Comparison of ENCODE assay signal across 32 cellular contexts in genomic region chr9:129547063-129547462, GRCh38.
"Had no signal": no experiment of that assay in that cellular context is flagged by ENCODE, and none has a peak within 500 bp of the region (broad histone marks: within the 10 kb centered on the region; RNA-seq: fewer than 3 reads in every experiment).

No MANE protein-coding gene starts in this region.

- H3K4me1 ChIP-seq: breast epithelium, SJCRH30 had no signal

- H3K27me3 ChIP-seq: adrenal gland, body of pancreas, breast epithelium had no signal

- H3K9me3 Mint-ChIP-seq: activated CD4-positive, alpha-beta memory T cell treated with anti-CD3 and anti-CD28 coated beads, Interleukin-2, amount 10 ng/mL, durations not matched to agents 7 days and 5 days; activated naive CD4-positive, alpha-beta T cell treated with anti-CD3 and anti-CD28 coated beads for 36 hours; activated naive CD4-positive, alpha-beta T cell treated with anti-CD3 and anti-CD28 coated beads, Interleukin-2, amount 50 U/mL, for 72 hours; activated T-helper 17 cell treated with anti-CD3 and anti-CD28 coated beads, Interleukin-2, amount 50 U/mL, for 72 hours had no signal

- H3K9me3 ChIP-seq: adrenal gland, body of pancreas, breast epithelium, Peyer's patch, SJCRH30 had no signal

- ATAC-seq: activated CD8-positive, alpha-beta memory T cell treated with anti-CD3 and anti-CD28 coated beads, Interleukin-2, amount 10 ng/mL, durations not matched to agents 7 days and 5 days; activated naive CD4-positive, alpha-beta T cell treated with anti-CD3 and anti-CD28 coated beads, Interleukin-2, amount 50 U/mL, for 72 hours; activated T-helper 17 cell treated with anti-CD3 and anti-CD28 coated beads, Interleukin-2, amount 50 U/mL, for 72 hours; body of pancreas; K562; PC-3 had no signal

- H3K27ac Mint-ChIP-seq: activated CD4-positive, alpha-beta memory T cell treated with anti-CD3 and anti-CD28 coated beads, Interleukin-2, amount 10 ng/mL, durations not matched to agents 7 days and 5 days; activated CD8-positive, alpha-beta memory T cell treated with anti-CD3 and anti-CD28 coated beads, Interleukin-2, amount 10 ng/mL, durations not matched to agents 7 days and 5 days; activated naive CD4-positive, alpha-beta T cell treated with anti-CD3 and anti-CD28 coated beads for 36 hours; activated T-helper 17 cell treated with anti-CD3 and anti-CD28 coated beads, Interleukin-2, amount 50 U/mL, for 72 hours had no signal

- H3K36me3 ChIP-seq: adrenal gland, breast epithelium, Peyer's patch, SJCRH30, WERI-Rb-1 had no signal

- H3K4me3 Mint-ChIP-seq: activated CD4-positive, alpha-beta memory T cell treated with anti-CD3 and anti-CD28 coated beads, Interleukin-2, amount 10 ng/mL, durations not matched to agents 7 days and 5 days; activated CD8-positive, alpha-beta memory T cell treated with anti-CD3 and anti-CD28 coated beads, Interleukin-2, amount 10 ng/mL, durations not matched to agents 7 days and 5 days; activated naive CD4-positive, alpha-beta T cell treated with anti-CD3 and anti-CD28 coated beads for 36 hours; activated T-helper 17 cell treated with anti-CD3 and anti-CD28 coated beads, Interleukin-2, amount 50 U/mL, for 72 hours had no signal

- H3K27ac ChIP-seq: adrenal gland, body of pancreas, Peyer's patch, SJCRH30, SK-N-MC, WERI-Rb-1 had no signal

- H3K36me3 Mint-ChIP-seq: activated CD8-positive, alpha-beta memory T cell treated with anti-CD3 and anti-CD28 coated beads, Interleukin-2, amount 10 ng/mL, durations not matched to agents 7 days and 5 days had no signal

- H3K4me1 Mint-ChIP-seq: activated T-helper 17 cell treated with anti-CD3 and anti-CD28 coated beads, Interleukin-2, amount 50 U/mL, for 72 hours had no signal

- H3K4me3 ChIP-seq: adrenal gland, body of pancreas, breast epithelium, K562, Peyer's patch, SJCRH30, SK-N-MC had no signal

- DNase-seq: activated CD4-positive, alpha-beta memory T cell treated with anti-CD3 and anti-CD28 coated beads, Interleukin-2, amount 10 ng/mL, durations not matched to agents 7 days and 5 days; activated CD4-positive, alpha-beta T cell treated with anti-CD3 and anti-CD28 coated beads for 1 hour; activated CD4-positive, alpha-beta T cell treated with anti-CD3 and anti-CD28 coated beads for 48 hours; activated CD4-positive, CD25-positive, alpha-beta regulatory T cell; activated CD8-positive, alpha-beta memory T cell treated with anti-CD3 and anti-CD28 coated beads for 24 hours; activated CD8-positive, alpha-beta memory T cell treated with anti-CD3 and anti-CD28 coated beads, Interleukin-2, amount 10 ng/mL, durations not matched to agents 7 days and 5 days; activated CD8-positive, alpha-beta memory T cell treated with anti-CD3 and anti-CD28 coated beads, Interleukin-2, amount 50 U/mL, for 48 hours; activated gamma-delta T cell; activated naive CD4-positive, alpha-beta T cell treated with anti-CD3 and anti-CD28 coated beads for 36 hours; activated T-cell treated with anti-CD3 and anti-CD28 coated beads, Interleukin-2, amount 50 U/mL, for 48 hours; adrenal gland; body of pancreas; caudate nucleus; NCI-H1105; NCI-H1417 treated with DMSO at 0.1 percent for 48 hours; NCI-H1694; NCI-H1930; NCI-H2081 treated with DMSO at 0.1 percent for 48 hours; NCI-H226; NCI-H446 treated with DMSO at 0.1 percent for 48 hours; NCI-H524 treated with DMSO at 0.1 percent for 48 hours; PC-3; Peyer's patch; RPMI8226; SJCRH30; T1000; WERI-Rb-1 had no signal
